8 cellular contexts compared by ENCODE assay signal in the genomic region with DNA sequence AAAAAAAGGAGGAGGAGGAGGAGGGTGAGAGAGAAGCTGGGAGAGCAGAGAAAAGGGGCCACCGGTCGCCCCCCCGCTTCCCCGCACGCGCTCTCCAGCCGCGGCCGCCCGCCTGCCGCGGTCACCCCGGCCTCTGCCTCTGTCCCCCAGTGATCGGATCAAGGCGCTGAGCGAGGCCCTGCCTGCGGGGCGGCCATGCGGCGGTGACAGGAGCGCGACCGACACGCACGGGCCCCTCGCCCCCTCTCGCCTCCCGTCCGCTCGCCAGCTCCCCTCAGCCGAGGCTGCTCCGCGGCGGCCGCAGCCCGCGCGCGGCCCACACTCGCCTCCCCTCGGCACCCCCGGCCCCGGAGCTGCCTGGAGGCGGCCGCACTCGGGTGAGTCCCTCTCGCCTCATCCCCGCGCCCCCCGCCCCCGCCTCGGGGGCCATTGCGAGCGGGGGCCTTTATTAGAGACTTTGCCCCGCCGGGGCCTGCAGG. TPM values are rescaled to one million over a fixed set of nuclear protein-coding genes. Genes with fewer than 3 reads are reported as not detected.
DNase-seq lines count a peak whose midpoint lies in the region; ATAC-seq, FAIRE-seq and TF ChIP-seq lines count a peak whose summit lies in the region.

TSS of gene GTF2I (plus strand) at position 27 of the 479 bp plus-strand sequence. CDS start 31,411 bp downstream, outside the sequence.

- peak within 1 kb of the TSS; percentile 54 for H3K4me3 ChIP-seq in ovary

- DNase-seq in CD1c-positive myeloid dendritic cell (ENCODE audit: extremely low spot score): peak; percentile 53
- DNase-seq in activated CD8-positive, alpha-beta memory T cell treated with anti-CD3 and anti-CD28 coated beads, Interleukin-2, amount 50 U/mL, for 48 hours: peak; percentile 84
- no peak for DNase-seq in frontal cortex (ENCODE audit: low spot score in 2 of 2)
- no peak for DNase-seq in ovary
- no peak for DNase-seq in NCI-H187 treated with DMSO at 0.1 percent for 48 hours (lab: John Stamatoyannopoulos, UW)
- DNase-seq in RKO (ENCODE audit: low spot score): no peak

- H3K4me1 ChIP-seq in ovary (ENCODE audit: insufficient read depth): peaks cover 11% of the 10 kb centered on the region

- 0 to 1% (median 1%) methylated on average over 40 to 54 of the region's 56 CpGs for WGBS in ovary, 3 donors

- intact Hi-C loops in ovary (cut with DNase I): loop anchor here in 1 of 4 donors (2.0 to 10.0 kb wide), 2 partner anchors 29 to 327 kb away; no protein-coding TSS in a partner anchor

- H3K36me3 ChIP-seq in ovary: no peaks in the 10 kb centered on the region

- no peaks in the 10 kb centered on the region for H3K9me3 ChIP-seq in ovary

- H3K27me3 ChIP-seq in ovary: no peaks in the 10 kb centered on the region

- peak within 1 kb of the TSS; percentile 98 to 100 for H3K27ac ChIP-seq in ovary

- no peak for TF ChIP-seq CTCF in ovary (IDR thresholded peaks at IDR 0.05)

- peak; percentile 27 for TF ChIP-seq POLR2A in ovary (IDR thresholded peaks at IDR 0.05)

- no peak for TF ChIP-seq EP300 in ovary (IDR thresholded peaks at IDR 0.05)

- FAIRE-seq in frontal cortex (lab: Jason Lieb, UNC): no peak

- ATAC-seq in GM19455 (IDR thresholded peaks at IDR 0.05; ENCODE audit: unreplicated experiment) (peak; percentile 15), HG03520 (IDR thresholded peaks at IDR 0.05; ENCODE audit: unreplicated experiment) (peak; percentile 12)

RNA-seq across cellular contexts. Expression of gene GTF2I, which starts in this region (rescaled TPM):
- total RNA-seq in frontal cortex: 236 TPM
- 100 to 1,000 TPM; 117 to 232 (median 204) TPM for total RNA-seq in ovary
- polyA plus RNA-seq in ovary: 100 to 1,000 TPM in 1 of 2 donors, 10 to 100 TPM in 1; 49.7 to 166 TPM

Comparison
In these comparisons a context has a peak if more than half of its experiments do, and no peak if none do; other contexts are left out.
1. DNase-seq: peak in CD1c-positive myeloid dendritic cell (single experiment) and activated CD8-positive, alpha-beta memory T cell treated with anti-CD3 and anti-CD28 coated beads, Interleukin-2, amount 50 U/mL, for 48 hours (single experiment); none in frontal cortex (0 of 2), ovary (0 of 5), NCI-H187 treated with DMSO at 0.1 percent for 48 hours (single experiment) and RKO (single experiment).